In genomic region chr3:42055291-42055690, GRCh38 we compare ENCODE assay signal across 1 cellular context.
TF ChIP-seq lines count a peak whose summit lies in the region.

No MANE protein-coding gene starts in this region.

TF ChIP-seq in HepG2, 621 proteins besides CTCF, POLR2A, EP300 and RAD21 (continued from another document and continues in another):
- TF ChIP-seq HNF1A (IDR thresholded peaks at IDR 0.05; ENCODE audit: low read depth) (no peak), HNF1A (CRISPR knock-in tag; IDR thresholded peaks at IDR 0.05; ENCODE audit: borderline replicate concordance) (no peak), ZNF777 (CRISPR knock-in tag; IDR thresholded peaks at IDR 0.05) (no peak), CBX1 (IDR thresholded peaks at IDR 0.05; ENCODE audit: low read depth) (no peak), ZNF687 (CRISPR knock-in tag; IDR thresholded peaks at IDR 0.05) (no peak), ZNF557 (CRISPR knock-in tag; IDR thresholded peaks at IDR 0.05) (no peak), ZNF343 (CRISPR knock-in tag; IDR thresholded peaks at IDR 0.05) (no peak), REL (CRISPR knock-in tag; conservative IDR thresholded peaks at IDR 0.05) (no peak), ZNF691 (CRISPR knock-in tag; IDR thresholded peaks at IDR 0.05; ENCODE audit: borderline replicate concordance, low read depth) (no peak), HMGA1 (CRISPR knock-in tag; conservative IDR thresholded peaks at IDR 0.05) (no peak), ZNF577 (CRISPR knock-in tag; IDR thresholded peaks at IDR 0.05; ENCODE audit: borderline replicate concordance, low read depth) (no peak), MLLT10 (CRISPR knock-in tag; IDR thresholded peaks at IDR 0.05) (no peak), U2AF2 (IDR thresholded peaks at IDR 0.05; ENCODE audit: low read depth, low read length) (no peak), SIN3A (IDR thresholded peaks at IDR 0.05; ENCODE audit: borderline replicate concordance, low read depth, low read length) (no peak), THRA (CRISPR knock-in tag; IDR thresholded peaks at IDR 0.05; ENCODE audit: borderline replicate concordance) (peak; percentile 53; the same call in 1 of the 2 replicates), RARA (CRISPR knock-in tag; IDR thresholded peaks at IDR 0.05) (peak; percentile 47; the same call in 1 of the 2 replicates), ZNF558 (CRISPR knock-in tag; IDR thresholded peaks at IDR 0.05; ENCODE audit: borderline replicate concordance) (no peak), LCORL (IDR thresholded peaks at IDR 0.05) (no peak), LCORL (CRISPR knock-in tag; IDR thresholded peaks at IDR 0.05) (no peak), RFX5 (IDR thresholded peaks at IDR 0.05; ENCODE audit: low read depth, low read length) (no peak), ZNF547 (CRISPR knock-in tag; IDR thresholded peaks at IDR 0.05) (no peak), MIER2 (CRISPR knock-in tag; IDR thresholded peaks at IDR 0.05) (no peak), ZNF670 (CRISPR knock-in tag; IDR thresholded peaks at IDR 0.05; ENCODE audit: borderline replicate concordance) (no peak), RBM39 (IDR thresholded peaks at IDR 0.05; ENCODE audit: low read depth, low read length, poor library complexity, severe bottlenecking) (no peak), NKX3-1 (CRISPR knock-in tag; IDR thresholded peaks at IDR 0.05) (no peak), GFI1 (CRISPR knock-in tag; IDR thresholded peaks at IDR 0.05; ENCODE audit: borderline replicate concordance) (no peak), REPIN1 (CRISPR knock-in tag; IDR thresholded peaks at IDR 0.05; ENCODE audit: borderline replicate concordance, low read depth) (no peak), MBD4 (IDR thresholded peaks at IDR 0.05; ENCODE audit: borderline replicate concordance, low read length) (no peak), SOX5 (CRISPR knock-in tag; IDR thresholded peaks at IDR 0.05; ENCODE audit: borderline replicate concordance) (peak; percentile 78; the same call in 1 of the 2 replicates), MAFF (IDR thresholded peaks at IDR 0.05; ENCODE audit: low read depth, low read length) (no peak), NFE2L1 (CRISPR knock-in tag; IDR thresholded peaks at IDR 0.05; ENCODE audit: borderline replicate concordance) (no peak), ZIK1 (CRISPR knock-in tag; IDR thresholded peaks at IDR 0.05; ENCODE audit: borderline replicate concordance, low read depth) (no peak), ZBED4 (CRISPR knock-in tag; IDR thresholded peaks at IDR 0.05; ENCODE audit: borderline replicate concordance) (no peak), ZNF616 (CRISPR knock-in tag; IDR thresholded peaks at IDR 0.05; ENCODE audit: low read depth) (no peak), ZNF761 (CRISPR knock-in tag; conservative IDR thresholded peaks at IDR 0.05) (no peak), PRMT3 (CRISPR knock-in tag; IDR thresholded peaks at IDR 0.05; ENCODE audit: borderline replicate concordance, low read depth) (no peak), SNAPC2 (CRISPR knock-in tag; IDR thresholded peaks at IDR 0.05) (no peak), MIER3 (CRISPR knock-in tag; IDR thresholded peaks at IDR 0.05; ENCODE audit: borderline replicate concordance) (no peak), ZNF235 (CRISPR knock-in tag; IDR thresholded peaks at IDR 0.05; ENCODE audit: borderline replicate concordance) (no peak), ZBTB3 (CRISPR knock-in tag; IDR thresholded peaks at IDR 0.05; ENCODE audit: borderline replicate concordance, low read depth) (no peak)
- TF ChIP-seq, protein P1, sequence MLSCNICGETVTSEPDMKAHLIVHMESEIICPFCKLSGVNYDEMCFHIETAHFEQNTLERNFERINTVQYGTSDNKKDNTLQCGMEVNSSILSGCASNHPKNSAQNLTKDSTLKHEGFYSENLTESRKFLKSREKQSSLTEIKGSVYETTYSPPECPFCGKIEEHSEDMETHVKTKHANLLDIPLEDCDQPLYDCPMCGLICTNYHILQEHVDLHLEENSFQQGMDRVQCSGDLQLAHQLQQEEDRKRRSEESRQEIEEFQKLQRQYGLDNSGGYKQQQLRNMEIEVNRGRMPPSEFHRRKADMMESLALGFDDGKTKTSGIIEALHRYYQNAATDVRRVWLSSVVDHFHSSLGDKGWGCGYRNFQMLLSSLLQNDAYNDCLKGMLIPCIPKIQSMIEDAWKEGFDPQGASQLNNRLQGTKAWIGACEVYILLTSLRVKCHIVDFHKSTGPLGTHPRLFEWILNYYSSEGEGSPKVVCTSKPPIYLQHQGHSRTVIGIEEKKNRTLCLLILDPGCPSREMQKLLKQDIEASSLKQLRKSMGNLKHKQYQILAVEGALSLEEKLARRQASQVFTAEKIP (CRISPR knock-in tag; IDR thresholded peaks at IDR 0.05; ENCODE audit: borderline replicate concordance), result no peak
- TF ChIP-seq, protein P2, sequence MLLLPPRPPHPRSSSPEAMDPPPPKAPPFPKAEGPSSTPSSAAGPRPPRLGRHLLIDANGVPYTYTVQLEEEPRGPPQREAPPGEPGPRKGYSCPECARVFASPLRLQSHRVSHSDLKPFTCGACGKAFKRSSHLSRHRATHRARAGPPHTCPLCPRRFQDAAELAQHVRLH (CRISPR knock-in tag; IDR thresholded peaks at IDR 0.05; ENCODE audit: borderline replicate concordance, low read depth), result no peak
- TF ChIP-seq, protein P3, sequence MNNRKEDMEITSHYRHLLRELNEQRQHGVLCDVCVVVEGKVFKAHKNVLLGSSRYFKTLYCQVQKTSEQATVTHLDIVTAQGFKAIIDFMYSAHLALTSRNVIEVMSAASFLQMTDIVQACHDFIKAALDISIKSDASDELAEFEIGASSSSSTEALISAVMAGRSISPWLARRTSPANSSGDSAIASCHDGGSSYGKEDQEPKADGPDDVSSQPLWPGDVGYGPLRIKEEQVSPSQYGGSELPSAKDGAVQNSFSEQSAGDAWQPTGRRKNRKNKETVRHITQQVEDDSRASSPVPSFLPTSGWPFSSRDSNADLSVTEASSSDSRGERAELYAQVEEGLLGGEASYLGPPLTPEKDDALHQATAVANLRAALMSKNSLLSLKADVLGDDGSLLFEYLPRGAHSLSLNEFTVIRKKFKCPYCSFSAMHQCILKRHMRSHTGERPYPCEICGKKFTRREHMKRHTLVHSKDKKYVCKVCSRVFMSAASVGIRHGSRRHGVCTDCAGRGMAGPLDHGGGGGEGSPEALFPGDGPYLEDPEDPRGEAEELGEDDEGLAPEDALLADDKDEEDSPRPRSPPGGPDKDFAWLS (CRISPR knock-in tag; IDR thresholded peaks at IDR 0.05; ENCODE audit: borderline replicate concordance), result no peak
- TF ChIP-seq, protein P4, sequence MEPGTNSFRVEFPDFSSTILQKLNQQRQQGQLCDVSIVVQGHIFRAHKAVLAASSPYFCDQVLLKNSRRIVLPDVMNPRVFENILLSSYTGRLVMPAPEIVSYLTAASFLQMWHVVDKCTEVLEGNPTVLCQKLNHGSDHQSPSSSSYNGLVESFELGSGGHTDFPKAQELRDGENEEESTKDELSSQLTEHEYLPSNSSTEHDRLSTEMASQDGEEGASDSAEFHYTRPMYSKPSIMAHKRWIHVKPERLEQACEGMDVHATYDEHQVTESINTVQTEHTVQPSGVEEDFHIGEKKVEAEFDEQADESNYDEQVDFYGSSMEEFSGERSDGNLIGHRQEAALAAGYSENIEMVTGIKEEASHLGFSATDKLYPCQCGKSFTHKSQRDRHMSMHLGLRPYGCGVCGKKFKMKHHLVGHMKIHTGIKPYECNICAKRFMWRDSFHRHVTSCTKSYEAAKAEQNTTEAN (CRISPR knock-in tag; conservative IDR thresholded peaks at IDR 0.05), result no peak
